In the genomic region with DNA sequence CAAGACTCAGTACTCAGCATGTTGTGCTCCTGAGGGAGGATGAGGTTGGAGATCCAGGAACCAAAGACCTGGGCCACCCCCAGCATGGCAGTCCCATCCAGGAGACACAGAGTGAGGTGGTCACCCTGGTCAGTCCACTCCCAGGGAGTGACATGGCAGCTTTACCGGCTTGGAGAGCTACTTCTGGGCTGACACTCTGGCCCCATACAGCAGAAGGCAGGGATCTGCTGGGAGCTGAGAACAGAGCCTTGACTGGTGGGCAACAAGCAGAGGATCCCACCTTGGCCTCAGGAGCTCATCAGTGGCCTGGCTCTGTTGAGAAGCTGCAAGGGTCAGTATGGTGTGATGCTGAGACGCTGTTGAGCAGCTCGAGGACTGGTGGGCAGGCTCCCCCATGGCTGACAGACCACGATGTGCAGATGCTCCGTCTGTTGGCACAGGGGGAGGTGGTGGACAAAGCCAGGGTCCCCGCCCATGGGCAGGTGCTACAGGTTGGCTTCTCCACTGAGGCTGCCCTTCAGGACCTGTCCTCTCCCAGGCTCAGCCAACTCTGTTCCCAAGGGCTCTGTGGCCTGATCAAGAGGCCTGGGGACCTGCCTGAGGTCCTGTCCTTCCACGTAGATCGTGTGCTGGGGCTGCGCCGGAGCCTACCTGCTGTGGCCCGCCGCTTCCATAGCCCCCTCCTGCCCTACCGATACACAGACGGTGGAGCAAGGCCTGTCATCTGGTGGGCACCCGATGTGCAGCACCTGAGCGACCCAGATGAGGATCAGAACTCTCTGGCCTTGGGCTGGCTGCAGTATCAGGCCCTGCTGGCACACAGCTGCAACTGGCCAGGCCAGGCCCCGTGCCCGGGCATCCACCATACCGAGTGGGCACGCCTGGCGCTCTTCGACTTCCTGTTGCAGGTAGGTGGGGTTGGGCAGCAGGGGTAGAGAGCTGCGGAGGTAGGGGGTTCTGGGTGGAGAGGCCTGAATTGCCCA, we compare ENCODE assay signal across 21 cellular contexts. TPM values are rescaled to one million over a fixed set of nuclear protein-coding genes. Genes with fewer than 3 reads are reported as not detected.
DNase-seq lines count a peak whose midpoint lies in the region; ATAC-seq and TF ChIP-seq lines count a peak whose summit lies in the region.
"Had no signal": no experiment of that assay in that cellular context is flagged by ENCODE, and none has a peak within 500 bp of the region (broad histone marks: within the 10 kb centered on the region; RNA-seq: fewer than 3 reads in every experiment).

No MANE protein-coding gene starts in this region.

- H3K27me3 ChIP-seq in sigmoid colon = no peaks in the 10 kb centered on the region

- intact Hi-C loops in sigmoid colon (cut with DNase I) = no loop called here

- 94 to 95% methylated on average over 23 of the region's 23 CpGs for WGBS in sigmoid colon, 2 donors

- no peak for ATAC-seq in activated CD8-positive, alpha-beta memory T cell treated with anti-CD3 and anti-CD28 coated beads, Interleukin-2, amount 10 ng/mL, durations not matched to agents 7 days and 5 days
- ATAC-seq in left lobe of liver = no peak
- no peak for ATAC-seq in GM18520 (IDR thresholded peaks at IDR 0.05; ENCODE audit: unreplicated experiment)
- ATAC-seq: A549, HCT116 had no signal

- H3K27me3 Mint-ChIP-seq in activated CD8-positive, alpha-beta memory T cell treated with anti-CD3 and anti-CD28 coated beads, Interleukin-2, amount 10 ng/mL, durations not matched to agents 7 days and 5 days = peaks cover 1% of the 10 kb centered on the region
- H3K27me3 Mint-ChIP-seq in chondrocyte (ENCODE audit: low read depth) = peaks cover 8% of the 10 kb centered on the region
- H3K27me3 Mint-ChIP-seq: CD4-positive, alpha-beta T cell had no signal

- no peak for TF ChIP-seq CTCF in coronary artery (IDR thresholded peaks at IDR 0.05)
- TF ChIP-seq CTCF in sigmoid colon (IDR thresholded peaks at IDR 0.05) = no peak
- TF ChIP-seq CTCF in chondrocyte (IDR thresholded peaks at IDR 0.05) = no peak

- no peaks in the 10 kb centered on the region for H3K36me3 ChIP-seq in sigmoid colon

- no peak for TF ChIP-seq POLR2A in sigmoid colon (IDR thresholded peaks at IDR 0.05)

- CTCF ChIA-PET in activated CD8-positive, alpha-beta memory T cell treated with anti-CD3 and anti-CD28 coated beads, Interleukin-2, amount 10 ng/mL, durations not matched to agents 7 days and 5 days (lab: Charles Lee) = no interaction called here

- no peak for TF ChIP-seq EP300 in sigmoid colon (IDR thresholded peaks at IDR 0.05)

- H3K4me1 ChIP-seq in sigmoid colon = no peaks in the 10 kb centered on the region
- H3K4me1 ChIP-seq: A549 had no signal

- no peak overlapping the region for H3K27ac Mint-ChIP-seq in activated CD8-positive, alpha-beta memory T cell treated with anti-CD3 and anti-CD28 coated beads, Interleukin-2, amount 10 ng/mL, durations not matched to agents 7 days and 5 days
- H3K27ac Mint-ChIP-seq in chondrocyte (ENCODE audit: unreplicated experiment) = no peak overlapping the region
- H3K27ac Mint-ChIP-seq: CD4-positive, alpha-beta T cell; HFFc6 had no signal

- H3K9me3 ChIP-seq in sigmoid colon = no peaks in the 10 kb centered on the region
- H3K9me3 ChIP-seq: A549, Caco-2 had no signal

- peak; percentile 23 for DNase-seq in activated CD8-positive, alpha-beta memory T cell treated with anti-CD3 and anti-CD28 coated beads, Interleukin-2, amount 10 ng/mL, durations not matched to agents 7 days and 5 days
- no peak for DNase-seq in activated CD8-positive, alpha-beta memory T cell treated with anti-CD3 and anti-CD28 coated beads for 24 hours
- DNase-seq in coronary artery (ENCODE audit: low spot score) = peak; percentile 67
- peak; percentile 40 for DNase-seq in left lobe of liver (ENCODE audit: low spot score)
- peak; percentile 58 for DNase-seq in sigmoid colon
- no peak for DNase-seq in chondrocyte (ENCODE audit: low spot score)
- DNase-seq in activated CD4-positive, alpha-beta T cell treated with anti-CD3 and anti-CD28 coated beads, Interleukin-2, amount 50 U/mL, for 1 hour = no peak
- DNase-seq: AML-193; CD4-positive, alpha-beta T cell; DMS153; DMS79; GDM1; GOT3; H7; HFFc6 had no signal

- H3K27ac ChIP-seq in coronary artery (no peak overlapping the region), sigmoid colon (no peak overlapping the region)
- H3K27ac ChIP-seq: 22Rv1, A549, C4-2B had no signal

- H3K4me3 ChIP-seq in coronary artery (no peak overlapping the region), sigmoid colon (no peak overlapping the region)
- H3K4me3 ChIP-seq: A549 had no signal

- no peak overlapping the region for H3K4me3 Mint-ChIP-seq in activated CD8-positive, alpha-beta memory T cell treated with anti-CD3 and anti-CD28 coated beads, Interleukin-2, amount 10 ng/mL, durations not matched to agents 7 days and 5 days
- no peak overlapping the region for H3K4me3 Mint-ChIP-seq in chondrocyte (ENCODE audit: unreplicated experiment)
- H3K4me3 Mint-ChIP-seq: CD4-positive, alpha-beta T cell; HFFc6 had no signal

- H3K9me3 Mint-ChIP-seq in activated CD8-positive, alpha-beta memory T cell treated with anti-CD3 and anti-CD28 coated beads, Interleukin-2, amount 10 ng/mL, durations not matched to agents 7 days and 5 days (ENCODE audit: low read depth) = no peaks in the 10 kb centered on the region
- H3K9me3 Mint-ChIP-seq in chondrocyte (ENCODE audit: low read depth) = no peaks in the 10 kb centered on the region
- H3K9me3 Mint-ChIP-seq: CD4-positive, alpha-beta T cell; HFFc6 had no signal

- no peaks in the 10 kb centered on the region for H3K36me3 Mint-ChIP-seq in activated CD8-positive, alpha-beta memory T cell treated with anti-CD3 and anti-CD28 coated beads, Interleukin-2, amount 10 ng/mL, durations not matched to agents 7 days and 5 days
- no peaks in the 10 kb centered on the region for H3K36me3 Mint-ChIP-seq in chondrocyte (ENCODE audit: low read depth)

- peaks cover 3% of the 10 kb centered on the region for H3K4me1 Mint-ChIP-seq in activated CD8-positive, alpha-beta memory T cell treated with anti-CD3 and anti-CD28 coated beads, Interleukin-2, amount 10 ng/mL, durations not matched to agents 7 days and 5 days
- no peaks in the 10 kb centered on the region for H3K4me1 Mint-ChIP-seq in chondrocyte (ENCODE audit: low read depth)

RNA-seq across cellular contexts. Expression of a gene that starts 53.8 kb away (rescaled TPM):
- total RNA-seq in activated CD8-positive, alpha-beta memory T cell treated with anti-CD3 and anti-CD28 coated beads, Interleukin-2, amount 10 ng/mL, durations not matched to agents 7 days and 5 days = not detected
- total RNA-seq in left lobe of liver (19.9 TPM), sigmoid colon (10 to 100 TPM in 3 of 4 donors, 1 to 10 TPM in 1; 8.1 to 32.7 (median 18.1) TPM), chondrocyte (0.17 TPM in 1 of 3 replicates, not detected in the others)
- 1 to 10 TPM in 2 of 3 donors, under 1 TPM in 1; 0.92 to 1.8 (median 1.2) TPM for polyA plus RNA-seq in sigmoid colon
- total RNA-seq: HFFc6 had no signal
- polyA plus RNA-seq: A549 had no signal

Comparison
In these comparisons a context has a peak if more than half of its experiments do, and no peak if none do; other contexts are left out.
1. DNase-seq: peak in activated CD8-positive, alpha-beta memory T cell treated with anti-CD3 and anti-CD28 coated beads, Interleukin-2, amount 10 ng/mL, durations not matched to agents 7 days and 5 days (single experiment), coronary artery (single experiment), left lobe of liver (single experiment) and sigmoid colon (single experiment); none in activated CD8-positive, alpha-beta memory T cell treated with anti-CD3 and anti-CD28 coated beads for 24 hours (single experiment), chondrocyte (single experiment) and activated CD4-positive, alpha-beta T cell treated with anti-CD3 and anti-CD28 coated beads, Interleukin-2, amount 50 U/mL, for 1 hour (single experiment).